17 cellular contexts compared by ENCODE assay signal in genomic region chr1:9805006-9805526, GRCh38. TPM values are rescaled to one million over a fixed set of nuclear protein-coding genes. Genes with fewer than 3 reads are reported as not detected.
A peak's percentile ranks its signal among the peaks of the same experiment; 100 is the strongest.
DNase-seq lines count a peak whose midpoint lies in the region; ATAC-seq, FAIRE-seq and TF ChIP-seq lines count a peak whose summit lies in the region.
"Had no signal": no experiment of that assay in that cellular context is flagged by ENCODE, and none has a peak within 500 bp of the region (broad histone marks: within the 10 kb centered on the region; RNA-seq: fewer than 3 reads in every experiment).

No MANE protein-coding gene starts in this region.

- no peak for TF ChIP-seq POLR2A in thyroid gland (IDR thresholded peaks at IDR 0.05)
- no peak for TF ChIP-seq POLR2A in prostate gland (IDR thresholded peaks at IDR 0.05)

- H3K36me3 ChIP-seq in SK-N-SH (replicated peaks in 1 of 2; ENCODE audit: control insufficient read depth in 1 of 2, insufficient read depth in 2 of 2, low read length in 1 of 2): no peaks in the 10 kb centered on the region
- peaks cover 3 to 4% of the 10 kb centered on the region in 2 experiments for H3K36me3 ChIP-seq in keratinocyte (ENCODE audit: control insufficient read depth in 2 of 2, extremely low read depth in 1 of 2, insufficient read depth in 2 of 2, low read length in 2 of 2)
- H3K36me3 ChIP-seq in thyroid gland: no peaks in the 10 kb centered on the region
- H3K36me3 ChIP-seq in CD8-positive, alpha-beta memory T cell (ENCODE audit: insufficient read depth, low read length): no peaks in the 10 kb centered on the region
- H3K36me3 ChIP-seq in prostate gland: no peaks in the 10 kb centered on the region
- H3K36me3 ChIP-seq: upper lobe of left lung had no signal

- H3K27ac ChIP-seq in SK-N-SH (ENCODE audit: low read depth in 2 of 2, low read length in 1 of 2) (no peak overlapping the region), RWPE1 (peak overlapping the region; percentile 85), keratinocyte (ENCODE audit: control insufficient read depth, insufficient read depth, low read length) (peak overlapping the region; percentile 82), thyroid gland (peak overlapping the region; percentile 73 to 78 (median 76)), prostate gland (peak overlapping the region in 1 of 2 donors; percentile 31)
- H3K27ac ChIP-seq in CD8-positive, alpha-beta memory T cell (ENCODE audit: low read depth, low read length): no peak overlapping the region
- H3K27ac ChIP-seq: upper lobe of left lung had no signal

- no peaks in the 10 kb centered on the region for H3K9me2 ChIP-seq in SK-N-SH

- no peak for TF ChIP-seq EP300 in SK-N-SH (IDR thresholded peaks at IDR 0.05; ENCODE audit: borderline replicate concordance in 1 of 2, low read depth in 1 of 2, low read length in 1 of 2)

- TF ChIP-seq RAD21 in SK-N-SH (IDR thresholded peaks at IDR 0.05; ENCODE audit: low read length): no peak

- no peaks in the 10 kb centered on the region for H3K9me3 ChIP-seq in SK-N-SH
- H3K9me3 ChIP-seq in keratinocyte (ENCODE audit: control insufficient read depth, low read depth, low read length): no peaks in the 10 kb centered on the region
- no peaks in the 10 kb centered on the region for H3K9me3 ChIP-seq in thyroid gland
- H3K9me3 ChIP-seq in CD8-positive, alpha-beta memory T cell (ENCODE audit: low read length): no peaks in the 10 kb centered on the region
- no peaks in the 10 kb centered on the region for H3K9me3 ChIP-seq in prostate gland
- H3K9me3 ChIP-seq: upper lobe of left lung had no signal

- peaks cover 7% of the 10 kb centered on the region for H3K9me1 ChIP-seq in keratinocyte (ENCODE audit: control insufficient read depth, extremely low read depth, insufficient read depth, low read length)

- H3K79me2 ChIP-seq in SK-N-SH (ENCODE audit: insufficient read depth) (peaks cover 81% of the 10 kb centered on the region), keratinocyte (ENCODE audit: control insufficient read depth, insufficient read depth, low read length) (peaks cover 93% of the 10 kb centered on the region)

- H2AFZ ChIP-seq in SK-N-SH (ENCODE audit: low read depth) (no peak overlapping the region), keratinocyte (ENCODE audit: control insufficient read depth, low read length) (no peak overlapping the region)

- 81% methylated on average over 7 of the region's 7 CpGs for WGBS in SK-N-SH (ENCODE audit: low lambda C conversion rate)
- WGBS in thyroid gland, 2 donors: 29 to 42% methylated on average over 7 of the region's 7 CpGs
- WGBS in prostate gland: 47% methylated on average over 7 of the region's 7 CpGs

- peaks cover 33% of the 10 kb centered on the region for H4K20me1 ChIP-seq in SK-N-SH (ENCODE audit: insufficient read depth)
- peaks cover 29% of the 10 kb centered on the region for H4K20me1 ChIP-seq in keratinocyte (ENCODE audit: control insufficient read depth, extremely low read depth, insufficient read depth, low read length)

- H3K4me3 ChIP-seq in SK-N-SH (ENCODE audit: low read depth in 2 of 2, low read length in 1 of 2) (no peak overlapping the region), keratinocyte (ENCODE audit: control insufficient read depth in 2 of 3, extremely low read depth in 1 of 3, insufficient read depth in 2 of 3, low read depth in 1 of 3, low read length in 3 of 3) (peak overlapping the region in 2 of 3 experiments; percentile 1 to 22), thyroid gland (replicated peaks in 1 of 3) (no peak overlapping the region), foreskin fibroblast (ENCODE audit: low read depth in 1 of 2, low read length in 2 of 2) (no peak overlapping the region), prostate gland (no peak overlapping the region)
- no peak overlapping the region for H3K4me3 ChIP-seq in CD8-positive, alpha-beta memory T cell (ENCODE audit: low read length)
- H3K4me3 ChIP-seq: upper lobe of left lung had no signal

- peak; percentile 44 for FAIRE-seq in keratinocyte (lab: Jason Lieb, UNC)
- FAIRE-seq: GM19239, TTC549 had no signal

- no peaks in the 10 kb centered on the region for H3K9me3 Mint-ChIP-seq in CD8-positive, alpha-beta memory T cell
- H3K9me3 Mint-ChIP-seq: activated naive CD4-positive, alpha-beta T cell treated with anti-CD3 and anti-CD28 coated beads, Interleukin-2, amount 50 U/mL, for 72 hours; CD4-positive, CD25-positive, alpha-beta regulatory T cell; dendritic cell treated with granulocyte-macrophage colony-stimulating factor and Interleukin-4, amounts not matched to agents 40 ng/mL and 50 ng/mL, for 4 days; naive thymus-derived CD8-positive, alpha-beta T cell; stimulated activated effector memory CD8-positive, alpha-beta T cell treated with anti-CD3 and anti-CD28 coated beads, Interleukin-12 subunit alpha, Interleukin-12 subunit beta, amount 100 ng/mL, for 72 hours had no signal

- peaks cover 41 to 72% (median 63%) of the 10 kb centered on the region in 3 donors for H3K4me1 Mint-ChIP-seq in CD8-positive, alpha-beta memory T cell

- H3K9ac ChIP-seq in SK-N-SH (no peak overlapping the region), keratinocyte (ENCODE audit: control insufficient read depth, extremely low read depth, insufficient read depth, low read length) (peak overlapping the region; percentile 71)

- POLR2A ChIA-PET in SK-N-SH (lab: Yijun Ruan, JAX): no interaction called here
- POLR2A ChIA-PET in RWPE1 (lab: Yijun Ruan, JAX; ENCODE audit: low non-redundant PET): interaction anchor here (0.6 kb wide), 1 partner anchor 24 kb away, joined by 4 read pairs; no protein-coding TSS in a partner anchor
- POLR2A ChIA-PET in CD8-positive, alpha-beta memory T cell (lab: Charles Lee): no interaction called here

- H3K27me3 Mint-ChIP-seq in CD8-positive, alpha-beta memory T cell: no peaks in the 10 kb centered on the region
- H3K27me3 Mint-ChIP-seq: CD4-positive, CD25-positive, alpha-beta regulatory T cell; dendritic cell treated with granulocyte-macrophage colony-stimulating factor and Interleukin-4, amounts not matched to agents 40 ng/mL and 50 ng/mL, for 4 days; naive thymus-derived CD8-positive, alpha-beta T cell had no signal

- peaks cover 3% of the 10 kb centered on the region for H3F3A ChIP-seq in SK-N-SH (replicated peaks; ENCODE audit: insufficient read depth)

- H3K4me2 ChIP-seq in SK-N-SH: no peak overlapping the region
- peak overlapping the region; percentile 75 for H3K4me2 ChIP-seq in keratinocyte (ENCODE audit: control insufficient read depth, extremely low read depth, insufficient read depth, low read depth, low read length)

- CTCF ChIA-PET in SK-N-SH (lab: Yijun Ruan, JAX) (interaction anchor here (1.1 to 1.2 kb wide), 2 partner anchors 11 to 21 kb away, joined by 3 to 4 read pairs; no protein-coding TSS in a partner anchor), RWPE1 (lab: Yijun Ruan, JAX) (interaction anchor here (0.7 kb wide), 1 partner anchor 71 kb away, joined by 6 read pairs; no protein-coding TSS in a partner anchor)
- CTCF ChIA-PET in CD8-positive, alpha-beta memory T cell (lab: Charles Lee): no interaction called here

- H3K27me3 ChIP-seq in SK-N-SH (ENCODE audit: insufficient read depth) (no peaks in the 10 kb centered on the region), keratinocyte (ENCODE audit: control insufficient read depth, extremely low read depth, insufficient read depth, low read length) (no peaks in the 10 kb centered on the region), thyroid gland (no peaks in the 10 kb centered on the region), prostate gland (replicated peaks; ENCODE audit: insufficient read depth) (no peaks in the 10 kb centered on the region)
- no peaks in the 10 kb centered on the region for H3K27me3 ChIP-seq in CD8-positive, alpha-beta memory T cell (ENCODE audit: insufficient read depth, low read length, poor library complexity, severe bottlenecking)
- H3K27me3 ChIP-seq: upper lobe of left lung had no signal

- dilution Hi-C loops in keratinocyte (cut with MboI; ENCODE audit: extremely low pct_ligation_motif_present, low sequenced_read_pairs): no loop called here

- peaks cover 0 to 20% (median 2%) of the 10 kb centered on the region in 3 donors for H3K36me3 Mint-ChIP-seq in CD8-positive, alpha-beta memory T cell
- H3K36me3 Mint-ChIP-seq: stimulated activated effector memory CD8-positive, alpha-beta T cell treated with anti-CD3 and anti-CD28 coated beads, Interleukin-12 subunit alpha, Interleukin-12 subunit beta, amount 100 ng/mL, for 72 hours had no signal

- TF ChIP-seq CTCF in SK-N-SH (IDR thresholded peaks at IDR 0.05) (no peak), RWPE1 (conservative IDR thresholded peaks at IDR 0.05; ENCODE audit: low read depth) (no peak), keratinocyte (optimal IDR thresholded peaks at IDR 0.05 in 1 of 3, IDR thresholded peaks at IDR 0.05 in 1 of 3, conservative IDR thresholded peaks at IDR 0.05 in 1 of 3; ENCODE audit: extremely low read depth in 1 of 3, insufficient read depth in 2 of 3, low read length in 3 of 3) (no peak), thyroid gland (IDR thresholded peaks at IDR 0.05) (no peak), foreskin fibroblast (IDR thresholded peaks at IDR 0.05; ENCODE audit: low read depth, low read length) (no peak), prostate gland (IDR thresholded peaks at IDR 0.05) (no peak)

- H3K4me3 Mint-ChIP-seq in CD8-positive, alpha-beta memory T cell: no peak overlapping the region
- H3K4me3 Mint-ChIP-seq: dendritic cell treated with granulocyte-macrophage colony-stimulating factor and Interleukin-4, amounts not matched to agents 40 ng/mL and 50 ng/mL, for 4 days; naive thymus-derived CD8-positive, alpha-beta T cell; stimulated activated effector memory CD8-positive, alpha-beta T cell treated with anti-CD3 and anti-CD28 coated beads, Interleukin-12 subunit alpha, Interleukin-12 subunit beta, amount 100 ng/mL, for 72 hours had no signal

- H3K4me1 ChIP-seq in SK-N-SH (ENCODE audit: control insufficient read depth in 1 of 2, insufficient read depth in 2 of 2, low read depth in 1 of 2, low read length in 1 of 2) (peaks cover 0 to 4% of the 10 kb centered on the region in 2 experiments; a peak in 2 of 4 replicates), keratinocyte (ENCODE audit: control insufficient read depth, extremely low read depth, insufficient read depth, low read length) (peaks cover 45% of the 10 kb centered on the region), thyroid gland (peaks cover 35 to 58% of the 10 kb centered on the region in 2 donors), prostate gland (replicated peaks) (peaks cover 8% of the 10 kb centered on the region)
- H3K4me1 ChIP-seq in CD8-positive, alpha-beta memory T cell (ENCODE audit: insufficient read depth, low read length): peaks cover 18% of the 10 kb centered on the region

- DNase-seq in SK-N-SH (no peak), RWPE1 (ENCODE audit: low spot score) (no peak), keratinocyte (ENCODE audit: low read depth, low spot score) (no peak), thyroid gland (peak; percentile 51 to 53), foreskin fibroblast (no peak), prostate gland (ENCODE audit: low spot score) (no peak)
- DNase-seq in CD8-positive, alpha-beta memory T cell: no peak
- DNase-seq: activated CD4-positive, alpha-beta T cell treated with anti-CD3 and anti-CD28 coated beads, Interleukin-2, amount 50 U/mL, for 1 hour; CD4-positive, CD25-positive, alpha-beta regulatory T cell; naive thymus-derived CD8-positive, alpha-beta T cell; upper lobe of left lung had no signal

- H3K27ac Mint-ChIP-seq in CD8-positive, alpha-beta memory T cell: peak overlapping the region in 3 of 8 donors; percentile 12 to 81 (median 70)
- H3K27ac Mint-ChIP-seq: activated naive CD4-positive, alpha-beta T cell treated with anti-CD3 and anti-CD28 coated beads, Interleukin-2, amount 50 U/mL, for 72 hours; dendritic cell treated with granulocyte-macrophage colony-stimulating factor and Interleukin-4, amounts not matched to agents 40 ng/mL and 50 ng/mL, for 4 days; stimulated activated effector memory CD8-positive, alpha-beta T cell treated with anti-CD3 and anti-CD28 coated beads, Interleukin-12 subunit alpha, Interleukin-12 subunit beta, amount 100 ng/mL, for 72 hours had no signal

- intact Hi-C loops in thyroid gland (cut with DNase I) (no loop called here), prostate gland (cut with DNase I) (no loop called here)

- ATAC-seq in SK-N-SH treated with all-trans-retinoic acid at 6 μM for 48 hours: no peak; the same call in 2 of the 3 replicates
- ATAC-seq: activated naive CD4-positive, alpha-beta T cell treated with anti-CD3 and anti-CD28 coated beads, Interleukin-2, amount 50 U/mL, for 72 hours; naive thymus-derived CD8-positive, alpha-beta T cell; stimulated activated effector memory CD8-positive, alpha-beta T cell treated with anti-CD3 and anti-CD28 coated beads, Interleukin-12 subunit alpha, Interleukin-12 subunit beta, amount 100 ng/mL, for 72 hours had no signal

RNA-seq across cellular contexts. Expression of gene CLSTN1, which starts 18.7 kb away (rescaled TPM):
- polyA plus RNA-seq in SK-N-SH (2012; rRNA removed) (23.1 and 59.6 TPM in 2 replicates), keratinocyte (79.1 to 263 TPM (median 90.3 TPM) in 3 replicates)
- polyA plus RNA-seq in SK-N-SH (2012; cell fraction: cytosol; rRNA removed): 41.2 and 50.0 TPM in 2 replicates
- polyA plus RNA-seq in SK-N-SH (2012; cell fraction: nucleus; rRNA removed): 82.8 and 84.4 TPM in 2 replicates
- 70.0 TPM for polyA plus RNA-seq in keratinocyte (2011; ENCODE audit: low read depth)
- polyA plus RNA-seq in keratinocyte (2011; cell fraction: cytosol; rRNA removed): 67.1 and 103 TPM in 2 replicates
- 424 and 491 TPM in 2 replicates for polyA plus RNA-seq in keratinocyte (2011; cell fraction: nucleus; rRNA removed)
- 130 and 344 TPM in 2 replicates for polyA plus RNA-seq in keratinocyte (2012; ENCODE audit: low replicate concordance)
- polyA minus RNA-seq in keratinocyte: 159 to 521 TPM (median 197 TPM) in 3 replicates
- polyA minus RNA-seq in keratinocyte (2011; cell fraction: cytosol; rRNA and poly(A)+ RNA removed): 202 TPM
- 492 and 717 TPM in 2 replicates for polyA minus RNA-seq in keratinocyte (2011; cell fraction: nucleus; rRNA and poly(A)+ RNA removed)
- total RNA-seq in thyroid gland (10 to 100 TPM; 59.5 to 85.0 (median 81.5) TPM), prostate gland (100 to 1,000 TPM; 133 to 230 TPM)
- 10 to 100 TPM; 38.4 to 40.8 TPM for total RNA-seq in CD8-positive, alpha-beta memory T cell
- polyA plus RNA-seq in CD8-positive, alpha-beta memory T cell: 48.2 TPM

Comparison
In these comparisons a context has a peak if more than half of its experiments do, and no peak if none do; other contexts are left out.
1. DNase-seq: peak in thyroid gland (2 of 2); none in SK-N-SH (single experiment), RWPE1 (single experiment), keratinocyte (single experiment), foreskin fibroblast (0 of 2), CD8-positive, alpha-beta memory T cell (0 of 5) and prostate gland (single experiment).
2. H3K27ac ChIP-seq: peak in RWPE1 (single experiment), keratinocyte (single experiment) and thyroid gland (3 of 3); none in SK-N-SH (0 of 2) and CD8-positive, alpha-beta memory T cell (single experiment).
3. H3K4me3 ChIP-seq: peak in keratinocyte (2 of 3); none in SK-N-SH (0 of 2), thyroid gland (0 of 3), foreskin fibroblast (0 of 2), CD8-positive, alpha-beta memory T cell (single experiment) and prostate gland (0 of 2).